ENCODE assay signal across 27 cellular contexts in genomic region chr7:83749495-83749894, GRCh38.
"Had no signal": no experiment of that assay in that cellular context is flagged by ENCODE, and none has a peak within 500 bp of the region (broad histone marks: within the 10 kb centered on the region; RNA-seq: fewer than 3 reads in every experiment).

No MANE protein-coding gene starts in this region.

- H3K36me3 ChIP-seq: adrenal gland, WERI-Rb-1 had no signal

- H3K9me3 ChIP-seq: adrenal gland, body of pancreas had no signal

- ATAC-seq: activated CD4-positive, CD25-positive, alpha-beta regulatory T cell treated with anti-CD3 and anti-CD28 coated beads, Interleukin-2, amount 50 U/mL, for 24 hours; activated CD8-positive, alpha-beta T cell treated with anti-CD3 and anti-CD28 coated beads for 36 hours; activated naive CD8-positive, alpha-beta T cell treated with anti-CD3 and anti-CD28 coated beads, Interleukin-2, amount 50 U/mL, for 24 hours; activated T-cell treated with anti-CD3 and anti-CD28 coated beads, Interleukin-2, amount 50 U/mL, for 4 hours; activated T-helper 17 cell treated with anti-CD3 and anti-CD28 coated beads, Interleukin-2, amount 50 U/mL, for 72 hours; body of pancreas; esophagus mucosa; T-helper 17 cell had no signal

- H3K4me1 ChIP-seq: adrenal gland, body of pancreas had no signal

- DNase-seq: activated B cell treated with CpG ODN at 0.5 μM for 24 hours; activated CD4-positive, alpha-beta T cell treated with anti-CD3 and anti-CD28 coated beads for 48 hours; activated CD4-positive, alpha-beta T cell treated with anti-CD3 and anti-CD28 coated beads, Interleukin-2, amount 50 U/mL, for 1 hour; activated CD4-positive, alpha-beta T cell treated with anti-CD3 and anti-CD28 coated beads, Interleukin-2, amount 50 U/mL, for 48 hours; activated CD8-positive, alpha-beta memory T cell treated with anti-CD3 and anti-CD28 coated beads for 24 hours; activated CD8-positive, alpha-beta T cell treated with anti-CD3 and anti-CD28 coated beads for 36 hours; activated gamma-delta T cell; activated naive CD4-positive, alpha-beta T cell; activated naive CD4-positive, alpha-beta T cell treated with anti-CD3 and anti-CD28 coated beads, Interleukin-2, amount 50 U/mL, for 16 hours; activated naive CD8-positive, alpha-beta T cell treated with anti-CD3 and anti-CD28 coated beads, Interleukin-2, amount 50 U/mL, for 24 hours; activated T-cell treated with anti-CD3 and anti-CD28 coated beads, Interleukin-2, amount 50 U/mL, for 4 hours; adrenal gland; aorta; body of pancreas; caudate nucleus; dorsolateral prefrontal cortex; effector memory CD4-positive, alpha-beta T cell; endodermal cell; foreskin fibroblast; T-helper 1 cell; T-helper 17 cell; T1000; WERI-Rb-1 had no signal

- H3K27me3 ChIP-seq: adrenal gland, body of pancreas, dorsolateral prefrontal cortex had no signal

- H3K4me3 ChIP-seq: adrenal gland, body of pancreas, coronary artery, dorsolateral prefrontal cortex had no signal

- H3K27ac ChIP-seq: adrenal gland, body of pancreas, coronary artery, dorsolateral prefrontal cortex, WERI-Rb-1 had no signal
